Comparison of ENCODE assay signal across 1 cellular context in the genomic region with DNA sequence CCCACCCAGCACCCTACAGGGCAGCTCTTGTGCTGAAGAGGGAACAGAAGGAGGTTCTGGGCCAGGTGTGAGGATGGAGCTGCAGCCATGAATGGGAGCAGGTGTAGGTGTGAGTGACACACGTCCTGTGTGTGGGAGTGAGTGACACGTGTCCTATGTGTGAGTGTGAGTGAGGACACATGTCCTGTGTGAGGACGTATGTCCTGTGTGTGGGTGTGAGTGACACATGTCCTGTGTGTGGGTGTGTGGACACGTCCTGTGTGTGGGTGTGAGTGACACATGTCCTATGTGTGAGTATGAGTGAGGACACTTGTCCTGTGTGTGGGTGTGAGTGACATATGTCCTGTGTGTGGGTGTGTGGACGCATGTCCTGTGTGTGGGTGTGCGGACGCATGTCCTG.
TF ChIP-seq lines count a peak whose summit lies in the region.

No MANE protein-coding gene starts in this region.

TF ChIP-seq in H1, 55 proteins besides CTCF, POLR2A, EP300 and RAD21:
- TF ChIP-seq SAP30 (IDR thresholded peaks at IDR 0.05; ENCODE audit: insufficient read depth, insufficient replicate concordance, low read length) = no peak
- no peak for TF ChIP-seq HDAC6 (IDR thresholded peaks at IDR 0.05; ENCODE audit: low read depth, low read length)
- no peak for TF ChIP-seq SP1 (IDR thresholded peaks at IDR 0.05; ENCODE audit: low read depth, low read length)
- no peak for TF ChIP-seq SIRT6 (IDR thresholded peaks at IDR 0.05; ENCODE audit: low read length)
